In the genomic region with DNA sequence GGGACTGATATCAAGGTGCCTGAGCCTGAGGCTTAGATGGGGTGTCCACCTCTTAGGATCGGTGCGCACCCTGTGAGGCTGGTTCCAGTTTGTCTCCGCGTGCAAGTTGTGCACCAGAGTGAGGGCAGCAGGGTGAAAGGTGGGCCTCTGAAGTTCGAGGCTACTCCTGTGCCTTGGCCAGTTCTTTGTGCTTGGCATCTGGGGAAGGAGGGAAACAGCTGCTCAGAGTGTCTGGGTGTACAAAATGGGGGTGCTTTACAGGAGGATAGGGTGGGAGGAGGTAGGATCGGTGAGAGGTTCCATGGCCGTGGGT, we compare ENCODE assay signal across 8 cellular contexts. TPM values are rescaled to one million over a fixed set of nuclear protein-coding genes. Genes with fewer than 3 reads are reported as not detected.
A peak's percentile ranks its signal among the peaks of the same experiment; 100 is the strongest.
DNase-seq lines count a peak whose midpoint lies in the region; ATAC-seq and TF ChIP-seq lines count a peak whose summit lies in the region.

No MANE protein-coding gene starts in this region.

- H3K9ac ChIP-seq in liver (ENCODE audit: low read depth in 1 of 2, low read length in 2 of 2): peak overlapping the region; percentile 47 to 64

- H3K4me1 ChIP-seq in liver (ENCODE audit: control insufficient read depth in 4 of 4, insufficient read depth in 4 of 4, low read length in 3 of 4) (peaks cover 4 to 15% (median 9%) of the 10 kb centered on the region in 4 donors), thyroid gland (peaks cover 6 to 10% of the 10 kb centered on the region in 2 donors)

- H3K9me3 Mint-ChIP-seq in activated CD4-positive, alpha-beta T cell treated with anti-CD3 and anti-CD28 coated beads, Interleukin-2, amount 10 ng/mL, durations not matched to agents 24 days and 14 days: peaks cover 3% of the 10 kb centered on the region
- H3K9me3 Mint-ChIP-seq in activated naive CD8-positive, alpha-beta T cell treated with anti-CD3 and anti-CD28 coated beads, Interleukin-2, amount 50 U/mL, for 24 hours: peaks cover 3% of the 10 kb centered on the region

- intact Hi-C loops in activated CD4-positive, alpha-beta T cell treated with anti-CD3 and anti-CD28 coated beads, Interleukin-2, amount 10 ng/mL, durations not matched to agents 24 days and 14 days (cut with micrococcal nuclease): loop anchor here (1.0 to 5.0 kb wide), 6 partner anchors 60 to 796 kb away; a partner anchor contains a TSS
- intact Hi-C loops in thyroid gland (cut with DNase I): no loop called here

- H3K4me1 Mint-ChIP-seq in activated CD4-positive, alpha-beta T cell treated with anti-CD3 and anti-CD28 coated beads, Interleukin-2, amount 10 ng/mL, durations not matched to agents 24 days and 14 days: peaks cover 61% of the 10 kb centered on the region
- H3K4me1 Mint-ChIP-seq in activated naive CD8-positive, alpha-beta T cell treated with anti-CD3 and anti-CD28 coated beads, Interleukin-2, amount 50 U/mL, for 24 hours: peaks cover 69% of the 10 kb centered on the region

- no peak for TF ChIP-seq RAD21 in liver (IDR thresholded peaks at IDR 0.05)

- TF ChIP-seq CTCF in liver (IDR thresholded peaks at IDR 0.05; ENCODE audit: low read depth, low read length, missing input control) (no peak), thyroid gland (IDR thresholded peaks at IDR 0.05) (no peak)

- H3K36me3 ChIP-seq in liver (ENCODE audit: control insufficient read depth in 4 of 4, insufficient read depth in 3 of 4, low read depth in 1 of 4, low read length in 3 of 4) (no peaks in the 10 kb centered on the region), thyroid gland (no peaks in the 10 kb centered on the region)

- no peaks in the 10 kb centered on the region for H3K27me3 ChIP-seq in liver (ENCODE audit: control insufficient read depth in 4 of 4, insufficient read depth in 4 of 4, low read length in 3 of 4)
- no peaks in the 10 kb centered on the region for H3K27me3 ChIP-seq in thyroid gland

- 38% methylated on average over 7 of the region's 7 CpGs for WGBS in liver
- 53 to 55% methylated on average over 3 of the region's 7 CpGs for WGBS in thyroid gland, 2 donors

- H3K27ac ChIP-seq in liver (ENCODE audit: low read depth in 1 of 2, low read length in 2 of 2) (peak overlapping the region in 1 of 2 donors; percentile 77), thyroid gland (no peak overlapping the region)

- H3K4me3 ChIP-seq in liver (ENCODE audit: low read depth in 1 of 3, low read length in 3 of 3): peak overlapping the region; percentile 73 to 95 (median 76)
- H3K4me3 ChIP-seq in thyroid gland (replicated peaks in 1 of 3): peak overlapping the region; percentile 60 to 87 (median 70)

- no peak for DNase-seq in activated CD4-positive, alpha-beta T cell treated with anti-CD3 and anti-CD28 coated beads, Interleukin-2, amount 10 ng/mL, durations not matched to agents 24 days and 14 days
- no peak for DNase-seq in activated CD4-positive, alpha-beta T cell treated with anti-CD3 and anti-CD28 coated beads for 4 hours
- no peak for DNase-seq in activated naive CD8-positive, alpha-beta T cell treated with anti-CD3 and anti-CD28 coated beads, Interleukin-2, amount 50 U/mL, for 24 hours
- no peak for DNase-seq in thyroid gland
- no peak for DNase-seq in NCI-H82 treated with DMSO at 0.1 percent for 48 hours (lab: John Stamatoyannopoulos, UW; ENCODE audit: unreplicated experiment)
- DNase-seq in T1000 (lab: John Stamatoyannopoulos, UW): no peak

- peaks cover 23% of the 10 kb centered on the region for H3K36me3 Mint-ChIP-seq in activated CD4-positive, alpha-beta T cell treated with anti-CD3 and anti-CD28 coated beads, Interleukin-2, amount 10 ng/mL, durations not matched to agents 24 days and 14 days (ENCODE audit: low read depth)
- peaks cover 13% of the 10 kb centered on the region for H3K36me3 Mint-ChIP-seq in activated naive CD8-positive, alpha-beta T cell treated with anti-CD3 and anti-CD28 coated beads, Interleukin-2, amount 50 U/mL, for 24 hours (ENCODE audit: low read depth)

- H3K4me3 Mint-ChIP-seq in activated CD4-positive, alpha-beta T cell treated with anti-CD3 and anti-CD28 coated beads, Interleukin-2, amount 10 ng/mL, durations not matched to agents 24 days and 14 days: peak overlapping the region; percentile 97
- H3K4me3 Mint-ChIP-seq in activated naive CD8-positive, alpha-beta T cell treated with anti-CD3 and anti-CD28 coated beads, Interleukin-2, amount 50 U/mL, for 24 hours: peak overlapping the region; percentile 99

- peaks cover 3% of the 10 kb centered on the region for H3K27me3 Mint-ChIP-seq in activated CD4-positive, alpha-beta T cell treated with anti-CD3 and anti-CD28 coated beads, Interleukin-2, amount 10 ng/mL, durations not matched to agents 24 days and 14 days
- H3K27me3 Mint-ChIP-seq in activated naive CD8-positive, alpha-beta T cell treated with anti-CD3 and anti-CD28 coated beads, Interleukin-2, amount 50 U/mL, for 24 hours: peaks cover 3% of the 10 kb centered on the region

- no peaks in the 10 kb centered on the region for H3K9me3 ChIP-seq in liver (ENCODE audit: control insufficient read depth in 4 of 4, low read length in 3 of 4)
- H3K9me3 ChIP-seq in thyroid gland: no peaks in the 10 kb centered on the region

- H3K27ac Mint-ChIP-seq in activated CD4-positive, alpha-beta T cell treated with anti-CD3 and anti-CD28 coated beads, Interleukin-2, amount 10 ng/mL, durations not matched to agents 24 days and 14 days: peak overlapping the region; percentile 97
- peak overlapping the region; percentile 100 for H3K27ac Mint-ChIP-seq in activated naive CD8-positive, alpha-beta T cell treated with anti-CD3 and anti-CD28 coated beads, Interleukin-2, amount 50 U/mL, for 24 hours

- ATAC-seq in activated naive CD8-positive, alpha-beta T cell treated with anti-CD3 and anti-CD28 coated beads, Interleukin-2, amount 50 U/mL, for 24 hours: no peak
- no peak for ATAC-seq in HG03159 (IDR thresholded peaks at IDR 0.05; ENCODE audit: unreplicated experiment)

- TF ChIP-seq POLR2A in thyroid gland (IDR thresholded peaks at IDR 0.05): no peak

TF ChIP-seq in liver, 16 proteins besides CTCF, POLR2A, EP300 and RAD21:
- TF ChIP-seq, protein P1, sequence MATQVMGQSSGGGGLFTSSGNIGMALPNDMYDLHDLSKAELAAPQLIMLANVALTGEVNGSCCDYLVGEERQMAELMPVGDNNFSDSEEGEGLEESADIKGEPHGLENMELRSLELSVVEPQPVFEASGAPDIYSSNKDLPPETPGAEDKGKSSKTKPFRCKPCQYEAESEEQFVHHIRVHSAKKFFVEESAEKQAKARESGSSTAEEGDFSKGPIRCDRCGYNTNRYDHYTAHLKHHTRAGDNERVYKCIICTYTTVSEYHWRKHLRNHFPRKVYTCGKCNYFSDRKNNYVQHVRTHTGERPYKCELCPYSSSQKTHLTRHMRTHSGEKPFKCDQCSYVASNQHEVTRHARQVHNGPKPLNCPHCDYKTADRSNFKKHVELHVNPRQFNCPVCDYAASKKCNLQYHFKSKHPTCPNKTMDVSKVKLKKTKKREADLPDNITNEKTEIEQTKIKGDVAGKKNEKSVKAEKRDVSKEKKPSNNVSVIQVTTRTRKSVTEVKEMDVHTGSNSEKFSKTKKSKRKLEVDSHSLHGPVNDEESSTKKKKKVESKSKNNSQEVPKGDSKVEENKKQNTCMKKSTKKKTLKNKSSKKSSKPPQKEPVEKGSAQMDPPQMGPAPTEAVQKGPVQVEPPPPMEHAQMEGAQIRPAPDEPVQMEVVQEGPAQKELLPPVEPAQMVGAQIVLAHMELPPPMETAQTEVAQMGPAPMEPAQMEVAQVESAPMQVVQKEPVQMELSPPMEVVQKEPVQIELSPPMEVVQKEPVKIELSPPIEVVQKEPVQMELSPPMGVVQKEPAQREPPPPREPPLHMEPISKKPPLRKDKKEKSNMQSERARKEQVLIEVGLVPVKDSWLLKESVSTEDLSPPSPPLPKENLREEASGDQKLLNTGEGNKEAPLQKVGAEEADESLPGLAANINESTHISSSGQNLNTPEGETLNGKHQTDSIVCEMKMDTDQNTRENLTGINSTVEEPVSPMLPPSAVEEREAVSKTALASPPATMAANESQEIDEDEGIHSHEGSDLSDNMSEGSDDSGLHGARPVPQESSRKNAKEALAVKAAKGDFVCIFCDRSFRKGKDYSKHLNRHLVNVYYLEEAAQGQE (IDR thresholded peaks at IDR 0.05): no peak
- no peak for TF ChIP-seq RXRA (IDR thresholded peaks at IDR 0.05)
- TF ChIP-seq TAF1 (conservative IDR thresholded peaks at IDR 0.05): no peak
- TF ChIP-seq YY1 (IDR thresholded peaks at IDR 0.05): no peak
- no peak for TF ChIP-seq EGR1 (IDR thresholded peaks at IDR 0.05; ENCODE audit: low read depth in 2 of 2)
- TF ChIP-seq, protein P2, sequence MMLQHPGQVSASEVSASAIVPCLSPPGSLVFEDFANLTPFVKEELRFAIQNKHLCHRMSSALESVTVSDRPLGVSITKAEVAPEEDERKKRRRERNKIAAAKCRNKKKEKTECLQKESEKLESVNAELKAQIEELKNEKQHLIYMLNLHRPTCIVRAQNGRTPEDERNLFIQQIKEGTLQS (IDR thresholded peaks at IDR 0.05): no peak
- TF ChIP-seq HNF4G (IDR thresholded peaks at IDR 0.05): no peak

RNA-seq across cellular contexts. Expression of a gene that starts 0.8 kb away (rescaled TPM):
- total RNA-seq in activated CD4-positive, alpha-beta T cell treated with anti-CD3 and anti-CD28 coated beads, Interleukin-2, amount 10 ng/mL, durations not matched to agents 24 days and 14 days: 33.6 and 33.9 TPM in 2 replicates
- total RNA-seq in liver (10 to 100 TPM; 32.9 to 34.9 TPM), thyroid gland (100 to 1,000 TPM in 2 of 4 donors, 10 to 100 TPM in 2; 85.6 to 171 (median 103) TPM)
- 10 to 100 TPM in 1 of 2 donors, 1 to 10 TPM in 1; 4.2 to 13.0 TPM for polyA plus RNA-seq in liver
